26 cellular contexts compared by ENCODE assay signal in the genomic region with DNA sequence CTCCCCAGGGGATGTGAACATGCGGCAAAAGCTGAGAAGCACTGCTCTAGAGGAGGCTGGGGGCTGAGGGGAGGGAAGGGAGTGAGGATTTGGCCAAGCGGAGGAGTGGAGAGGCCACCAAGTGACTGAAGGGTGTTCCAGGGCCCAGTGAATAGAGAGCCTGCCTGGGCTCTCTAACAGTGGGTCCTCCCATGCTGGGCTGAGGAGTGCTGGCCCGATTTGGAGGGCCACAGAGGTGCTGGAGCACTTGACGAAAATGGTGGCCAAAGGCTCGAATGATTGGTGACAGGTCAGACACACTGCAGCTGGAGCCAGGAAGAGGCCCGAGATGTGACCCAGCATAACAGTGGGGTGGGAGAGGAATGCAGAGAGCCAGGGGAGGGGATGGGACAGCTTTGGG. TPM values are rescaled to one million over a fixed set of nuclear protein-coding genes. Genes with fewer than 3 reads are reported as not detected.
"Had no signal": no experiment of that assay in that cellular context is flagged by ENCODE, and none has a peak within 500 bp of the region (broad histone marks: within the 10 kb centered on the region; RNA-seq: fewer than 3 reads in every experiment).

No MANE protein-coding gene starts in this region.

- ATAC-seq: K562, Panc1, Right ventricle myocardium inferior, T-cell had no signal

- H3K27ac Mint-ChIP-seq: activated B cell treated with CpG ODN at 0.5 μM for 24 hours; activated naive CD8-positive, alpha-beta T cell treated with anti-CD3 and anti-CD28 coated beads, Interleukin-2, amount 10 ng/mL, durations not matched to agents 7 days and 5 days; activated T-cell treated with anti-CD3 and anti-CD28 coated beads, Interleukin-2, amount 50 U/mL, for 72 hours; activated T-helper 2 cell treated with anti-CD3 and anti-CD28 coated beads, Interferon-gamma antibody, Interleukin-2, Interleukin-4, amounts not matched to agents 10 μg/mL and 5 μg/mL and 100 μg/mL, durations not matched to agents 14 hours and 24 hours and 36 hours had no signal

- DNase-seq: activated B cell treated with CpG ODN at 0.5 μM for 24 hours; activated CD4-positive, alpha-beta T cell treated with anti-CD3 and anti-CD28 coated beads, Interleukin-2, amount 50 U/mL, for 4 hours; activated CD8-positive, alpha-beta memory T cell treated with anti-CD3 and anti-CD28 coated beads, Interleukin-2, amount 50 U/mL, for 4 hours; activated gamma-delta T cell treated with Interleukin-2 at 50 U/mL for 16 hours; activated naive CD8-positive, alpha-beta T cell treated with anti-CD3 and anti-CD28 coated beads, Interleukin-2, amount 10 ng/mL, durations not matched to agents 7 days and 5 days; activated T-cell treated with anti-CD3 and anti-CD28 coated beads, Interleukin-2, amount 50 U/mL, for 72 hours; aorta; central memory CD4-positive, alpha-beta T cell; Karpas-422; MM.1S; NCI-H1105; NCI-H1436; NCI-H1694 treated with DMSO at 0.1 percent for 48 hours; NCI-H2029 treated with DMSO at 0.1 percent for 48 hours; NCI-H510A treated with DMSO at 0.1 percent for 48 hours; NK-92 treated with Interleukin-12 subunit alpha and Interleukin-12 subunit beta, amount 100 ng/mL, for 24 hours; OCI-M1; RPMI8226; T-cell; T-helper 2 cell; T1000 had no signal

- H3K27me3 Mint-ChIP-seq: activated B cell treated with CpG ODN at 0.5 μM for 24 hours; activated naive CD8-positive, alpha-beta T cell treated with anti-CD3 and anti-CD28 coated beads, Interleukin-2, amount 10 ng/mL, durations not matched to agents 7 days and 5 days had no signal

- H3K9me3 Mint-ChIP-seq: activated B cell treated with CpG ODN at 0.5 μM for 24 hours; activated naive CD8-positive, alpha-beta T cell treated with anti-CD3 and anti-CD28 coated beads, Interleukin-2, amount 10 ng/mL, durations not matched to agents 7 days and 5 days; activated T-cell treated with anti-CD3 and anti-CD28 coated beads, Interleukin-2, amount 50 U/mL, for 72 hours; activated T-helper 2 cell treated with anti-CD3 and anti-CD28 coated beads, Interferon-gamma antibody, Interleukin-2, Interleukin-4, amounts not matched to agents 10 μg/mL and 5 μg/mL and 100 μg/mL, durations not matched to agents 14 hours and 24 hours and 36 hours; T-cell had no signal

- H3K4me3 Mint-ChIP-seq: activated B cell treated with CpG ODN at 0.5 μM for 24 hours; activated naive CD8-positive, alpha-beta T cell treated with anti-CD3 and anti-CD28 coated beads, Interleukin-2, amount 10 ng/mL, durations not matched to agents 7 days and 5 days; activated T-cell treated with anti-CD3 and anti-CD28 coated beads, Interleukin-2, amount 50 U/mL, for 72 hours; T-cell had no signal

RNA-seq across cellular contexts. Expression of a gene that starts 37.5 kb away (rescaled TPM):
- total RNA-seq: breast epithelium, Right ventricle myocardium inferior had no signal
